In genomic region chr2:227324671-227325055, GRCh38 we compare ENCODE assay signal across 8 cellular contexts. TPM values are rescaled to one million over a fixed set of nuclear protein-coding genes. Genes with fewer than 3 reads are reported as not detected.
DNase-seq lines count a peak whose midpoint lies in the region; ATAC-seq and TF ChIP-seq lines count a peak whose summit lies in the region.

No MANE protein-coding gene starts in this region.

- H3K9me3 Mint-ChIP-seq in WTC11 = peaks cover 42% of the 10 kb centered on the region
- peaks cover 22% of the 10 kb centered on the region for H3K9me3 Mint-ChIP-seq in progenitor cell of endocrine pancreas (ENCODE audit: low read depth)

- H3K27ac Mint-ChIP-seq in WTC11 (peak overlapping the region; percentile 87), progenitor cell of endocrine pancreas (peak overlapping the region; percentile 97)

- H3K36me3 Mint-ChIP-seq in WTC11 (peaks cover 46% of the 10 kb centered on the region), progenitor cell of endocrine pancreas (ENCODE audit: insufficient read depth) (peaks cover 10% of the 10 kb centered on the region)

- DNase-seq in NCI-H2196 (lab: John Stamatoyannopoulos, UW; ENCODE audit: unreplicated experiment) (peak; percentile 58), NCI-H2196 treated with DMSO at 0.1 percent for 48 hours (lab: John Stamatoyannopoulos, UW; ENCODE audit: unreplicated experiment) (no peak), WTC11 (ENCODE audit: low spot score) (no peak), germinal center (ENCODE audit: low spot score) (peak; percentile 19), progenitor cell of endocrine pancreas (ENCODE audit: low spot score, unreplicated experiment) (no peak), activated gamma-delta T cell treated with Interleukin-2 at 50 U/mL for 16 hours (no peak)

- H3K27me3 Mint-ChIP-seq in WTC11 (ENCODE audit: low read depth) (peaks cover 12% of the 10 kb centered on the region), progenitor cell of endocrine pancreas (no peaks in the 10 kb centered on the region)

- H3K4me3 Mint-ChIP-seq in WTC11 (peak overlapping the region; percentile 90), progenitor cell of endocrine pancreas (ENCODE audit: low read depth) (peak overlapping the region; percentile 94)

- TF ChIP-seq CTCF in WTC11 (IDR thresholded peaks at IDR 0.05) = no peak
- TF ChIP-seq CTCF in progenitor cell of endocrine pancreas (IDR thresholded peaks at IDR 0.05; ENCODE audit: unreplicated experiment) = no peak

- H3K4me1 Mint-ChIP-seq in WTC11 = peaks cover 42% of the 10 kb centered on the region
- H3K4me1 Mint-ChIP-seq in progenitor cell of endocrine pancreas (ENCODE audit: low read depth) = peaks cover 9% of the 10 kb centered on the region

- CTCF ChIA-PET in WTC11 (lab: Charles Lee) = interaction anchor here (0.7 to 1.7 kb wide), 2 partner anchors 86 to 199 kb away, joined by 3 read pairs; no protein-coding TSS in a partner anchor

- POLR2A ChIA-PET in WTC11 (lab: Charles Lee) = no interaction called here

- ATAC-seq in HG03135 (IDR thresholded peaks at IDR 0.05; ENCODE audit: unreplicated experiment) = peak; percentile 12
- ATAC-seq in WTC11 = peak; percentile 7; the same call in 1 of the 2 replicates
- no peak for ATAC-seq in HG02938 (IDR thresholded peaks at IDR 0.05; ENCODE audit: unreplicated experiment)

TF ChIP-seq in WTC11, 78 proteins besides CTCF, POLR2A, EP300 and RAD21:
- TF ChIP-seq TEAD4 (CRISPR knock-in tag; IDR thresholded peaks at IDR 0.05) (no peak), MLX (CRISPR knock-in tag; IDR thresholded peaks at IDR 0.05) (no peak), ZNF396 (CRISPR knock-in tag; IDR thresholded peaks at IDR 0.05; ENCODE audit: borderline replicate concordance) (no peak), AR (CRISPR knock-in tag; IDR thresholded peaks at IDR 0.05) (no peak), FOXP4 (CRISPR knock-in tag; IDR thresholded peaks at IDR 0.05) (no peak), ZNF423 (CRISPR knock-in tag; IDR thresholded peaks at IDR 0.05) (no peak), PRRX2 (CRISPR knock-in tag; IDR thresholded peaks at IDR 0.05) (no peak), SOX15 (CRISPR knock-in tag; IDR thresholded peaks at IDR 0.05) (no peak), JUN (CRISPR knock-in tag; IDR thresholded peaks at IDR 0.05) (no peak), JAZF1 (CRISPR knock-in tag; IDR thresholded peaks at IDR 0.05) (no peak), ESRRA (CRISPR knock-in tag; IDR thresholded peaks at IDR 0.05; ENCODE audit: borderline replicate concordance) (no peak)
- TF ChIP-seq, protein P1, sequence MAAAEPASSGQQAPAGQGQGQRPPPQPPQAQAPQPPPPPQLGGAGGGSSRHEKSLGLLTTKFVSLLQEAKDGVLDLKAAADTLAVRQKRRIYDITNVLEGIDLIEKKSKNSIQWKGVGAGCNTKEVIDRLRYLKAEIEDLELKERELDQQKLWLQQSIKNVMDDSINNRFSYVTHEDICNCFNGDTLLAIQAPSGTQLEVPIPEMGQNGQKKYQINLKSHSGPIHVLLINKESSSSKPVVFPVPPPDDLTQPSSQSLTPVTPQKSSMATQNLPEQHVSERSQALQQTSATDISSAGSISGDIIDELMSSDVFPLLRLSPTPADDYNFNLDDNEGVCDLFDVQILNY (CRISPR knock-in tag; IDR thresholded peaks at IDR 0.05) = no peak
- TF ChIP-seq, protein P2, sequence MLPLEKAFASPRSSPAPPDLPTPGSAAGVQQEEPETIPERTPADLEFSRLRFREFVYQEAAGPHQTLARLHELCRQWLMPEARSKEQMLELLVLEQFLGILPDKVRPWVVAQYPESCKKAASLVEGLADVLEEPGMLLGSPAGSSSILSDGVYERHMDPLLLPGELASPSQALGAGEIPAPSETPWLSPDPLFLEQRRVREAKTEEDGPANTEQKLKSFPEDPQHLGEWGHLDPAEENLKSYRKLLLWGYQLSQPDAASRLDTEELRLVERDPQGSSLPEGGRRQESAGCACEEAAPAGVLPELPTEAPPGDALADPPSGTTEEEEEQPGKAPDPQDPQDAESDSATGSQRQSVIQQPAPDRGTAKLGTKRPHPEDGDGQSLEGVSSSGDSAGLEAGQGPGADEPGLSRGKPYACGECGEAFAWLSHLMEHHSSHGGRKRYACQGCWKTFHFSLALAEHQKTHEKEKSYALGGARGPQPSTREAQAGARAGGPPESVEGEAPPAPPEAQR (CRISPR knock-in tag; IDR thresholded peaks at IDR 0.05) = no peak
- TF ChIP-seq, protein P3, sequence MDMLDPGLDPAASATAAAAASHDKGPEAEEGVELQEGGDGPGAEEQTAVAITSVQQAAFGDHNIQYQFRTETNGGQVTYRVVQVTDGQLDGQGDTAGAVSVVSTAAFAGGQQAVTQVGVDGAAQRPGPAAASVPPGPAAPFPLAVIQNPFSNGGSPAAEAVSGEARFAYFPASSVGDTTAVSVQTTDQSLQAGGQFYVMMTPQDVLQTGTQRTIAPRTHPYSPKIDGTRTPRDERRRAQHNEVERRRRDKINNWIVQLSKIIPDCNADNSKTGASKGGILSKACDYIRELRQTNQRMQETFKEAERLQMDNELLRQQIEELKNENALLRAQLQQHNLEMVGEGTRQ (CRISPR knock-in tag; IDR thresholded peaks at IDR 0.05) = no peak

RNA-seq across cellular contexts. Expression of gene MFF, which starts 0.4 kb away (rescaled TPM):
- total RNA-seq in WTC11 (2021) (74.4 to 78.5 TPM (median 78.2 TPM) in 3 replicates), progenitor cell of endocrine pancreas (84.8 and 94.7 TPM in 2 replicates)

RNA-seq across cellular contexts. Expression of gene TM4SF20, which starts 54.4 kb away (rescaled TPM):
- total RNA-seq in WTC11 (2021) (not detected in 3 replicates), progenitor cell of endocrine pancreas (not detected in 2 replicates)

Comparison
In these comparisons a context has a peak if more than half of its experiments do, and no peak if none do; other contexts are left out.
1. DNase-seq: peak in NCI-H2196 (single experiment) and germinal center (single experiment); none in NCI-H2196 treated with DMSO at 0.1 percent for 48 hours (single experiment), WTC11 (single experiment), progenitor cell of endocrine pancreas (single experiment) and activated gamma-delta T cell treated with Interleukin-2 at 50 U/mL for 16 hours (single experiment).